In the genomic region with DNA sequence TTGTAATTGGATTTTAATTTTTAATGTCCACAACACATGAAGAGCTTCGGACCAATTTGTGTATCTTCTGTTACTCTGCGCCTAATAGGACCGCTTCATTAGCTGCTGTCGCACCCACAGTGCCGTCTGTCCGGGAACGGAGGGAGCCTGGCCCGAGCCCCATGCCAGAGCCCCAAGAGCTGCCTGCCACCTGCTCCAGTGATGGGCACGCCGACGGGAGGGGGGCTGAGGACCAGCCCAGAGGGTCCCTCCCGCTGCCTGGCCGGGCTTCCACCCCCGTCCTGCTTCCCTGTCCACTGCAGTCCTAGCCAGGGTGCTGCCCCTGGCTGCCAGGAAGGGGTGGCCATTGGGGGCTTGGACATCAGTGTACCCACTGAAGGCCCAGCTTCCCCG, we compare ENCODE assay signal across 2 cellular contexts.
TF ChIP-seq lines count a peak whose summit lies in the region.

No MANE protein-coding gene starts in this region.

TF ChIP-seq in H1, 55 proteins besides CTCF, POLR2A, EP300 and RAD21:
- TF ChIP-seq PHF8 (conservative IDR thresholded peaks at IDR 0.05; ENCODE audit: low read depth, low read length) (no peak), ASH2L (IDR thresholded peaks at IDR 0.05; ENCODE audit: low read length) (no peak), RBBP5 (IDR thresholded peaks at IDR 0.05; ENCODE audit: borderline replicate concordance, low read depth, low read length) (no peak), POLR2AphosphoS5 (IDR thresholded peaks at IDR 0.05; ENCODE audit: low read depth, low read length) (no peak), NRF1 (IDR thresholded peaks at IDR 0.05; ENCODE audit: low read depth, low read length) (no peak), SP2 (IDR thresholded peaks at IDR 0.05; ENCODE audit: low read length) (no peak), HDAC6 (IDR thresholded peaks at IDR 0.05; ENCODE audit: low read depth, low read length) (no peak), CBX8 (IDR thresholded peaks at IDR 0.05; ENCODE audit: borderline replicate concordance, low read depth, low read length) (no peak), SP1 (IDR thresholded peaks at IDR 0.05; ENCODE audit: low read depth, low read length) (no peak), EZH2 (IDR thresholded peaks at IDR 0.05; ENCODE audit: low read depth, low read length, severe bottlenecking) (no peak), ZNF274 (IDR thresholded peaks at IDR 0.05; ENCODE audit: borderline replicate concordance, extremely low read depth, low read length) (no peak), RXRA (IDR thresholded peaks at IDR 0.05; ENCODE audit: insufficient read depth, low read depth, low read length) (no peak), BCL11A (IDR thresholded peaks at IDR 0.05; ENCODE audit: low read depth in 2 of 2, low read length in 2 of 2) (no peak), EGR1 (IDR thresholded peaks at IDR 0.05; ENCODE audit: borderline replicate concordance, low read depth, low read length) (no peak), JUN (IDR thresholded peaks at IDR 0.05; ENCODE audit: low read depth, low read length) (no peak)
- TF ChIP-seq, protein P1, sequence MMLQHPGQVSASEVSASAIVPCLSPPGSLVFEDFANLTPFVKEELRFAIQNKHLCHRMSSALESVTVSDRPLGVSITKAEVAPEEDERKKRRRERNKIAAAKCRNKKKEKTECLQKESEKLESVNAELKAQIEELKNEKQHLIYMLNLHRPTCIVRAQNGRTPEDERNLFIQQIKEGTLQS (IDR thresholded peaks at IDR 0.05; ENCODE audit: insufficient read depth, low read depth, low read length): no peak
- TF ChIP-seq, protein P2, sequence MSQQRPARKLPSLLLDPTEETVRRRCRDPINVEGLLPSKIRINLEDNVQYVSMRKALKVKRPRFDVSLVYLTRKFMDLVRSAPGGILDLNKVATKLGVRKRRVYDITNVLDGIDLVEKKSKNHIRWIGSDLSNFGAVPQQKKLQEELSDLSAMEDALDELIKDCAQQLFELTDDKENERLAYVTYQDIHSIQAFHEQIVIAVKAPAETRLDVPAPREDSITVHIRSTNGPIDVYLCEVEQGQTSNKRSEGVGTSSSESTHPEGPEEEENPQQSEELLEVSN (IDR thresholded peaks at IDR 0.05): no peak
- TF ChIP-seq, protein P3, sequence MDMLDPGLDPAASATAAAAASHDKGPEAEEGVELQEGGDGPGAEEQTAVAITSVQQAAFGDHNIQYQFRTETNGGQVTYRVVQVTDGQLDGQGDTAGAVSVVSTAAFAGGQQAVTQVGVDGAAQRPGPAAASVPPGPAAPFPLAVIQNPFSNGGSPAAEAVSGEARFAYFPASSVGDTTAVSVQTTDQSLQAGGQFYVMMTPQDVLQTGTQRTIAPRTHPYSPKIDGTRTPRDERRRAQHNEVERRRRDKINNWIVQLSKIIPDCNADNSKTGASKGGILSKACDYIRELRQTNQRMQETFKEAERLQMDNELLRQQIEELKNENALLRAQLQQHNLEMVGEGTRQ (IDR thresholded peaks at IDR 0.05; ENCODE audit: low read length): no peak

TF ChIP-seq in WTC11, 78 proteins besides CTCF, POLR2A, EP300 and RAD21:
- TF ChIP-seq GTF2I (CRISPR knock-in tag; conservative IDR thresholded peaks at IDR 0.05) (no peak), FOXK1 (CRISPR knock-in tag; IDR thresholded peaks at IDR 0.05) (no peak), NFYB (CRISPR knock-in tag; conservative IDR thresholded peaks at IDR 0.05; ENCODE audit: low read depth) (no peak), NR2C2 (CRISPR knock-in tag; IDR thresholded peaks at IDR 0.05) (no peak), ELF4 (CRISPR knock-in tag; IDR thresholded peaks at IDR 0.05; ENCODE audit: low read depth) (no peak), HMGA2 (CRISPR knock-in tag; IDR thresholded peaks at IDR 0.05) (no peak), ATF1 (CRISPR knock-in tag; IDR thresholded peaks at IDR 0.05) (no peak), ESRRA (CRISPR knock-in tag; IDR thresholded peaks at IDR 0.05; ENCODE audit: borderline replicate concordance) (no peak), FOXP1 (CRISPR knock-in tag; IDR thresholded peaks at IDR 0.05; ENCODE audit: borderline replicate concordance) (no peak), OVOL2 (CRISPR knock-in tag; IDR thresholded peaks at IDR 0.05; ENCODE audit: borderline replicate concordance) (no peak)
- TF ChIP-seq, protein P4, sequence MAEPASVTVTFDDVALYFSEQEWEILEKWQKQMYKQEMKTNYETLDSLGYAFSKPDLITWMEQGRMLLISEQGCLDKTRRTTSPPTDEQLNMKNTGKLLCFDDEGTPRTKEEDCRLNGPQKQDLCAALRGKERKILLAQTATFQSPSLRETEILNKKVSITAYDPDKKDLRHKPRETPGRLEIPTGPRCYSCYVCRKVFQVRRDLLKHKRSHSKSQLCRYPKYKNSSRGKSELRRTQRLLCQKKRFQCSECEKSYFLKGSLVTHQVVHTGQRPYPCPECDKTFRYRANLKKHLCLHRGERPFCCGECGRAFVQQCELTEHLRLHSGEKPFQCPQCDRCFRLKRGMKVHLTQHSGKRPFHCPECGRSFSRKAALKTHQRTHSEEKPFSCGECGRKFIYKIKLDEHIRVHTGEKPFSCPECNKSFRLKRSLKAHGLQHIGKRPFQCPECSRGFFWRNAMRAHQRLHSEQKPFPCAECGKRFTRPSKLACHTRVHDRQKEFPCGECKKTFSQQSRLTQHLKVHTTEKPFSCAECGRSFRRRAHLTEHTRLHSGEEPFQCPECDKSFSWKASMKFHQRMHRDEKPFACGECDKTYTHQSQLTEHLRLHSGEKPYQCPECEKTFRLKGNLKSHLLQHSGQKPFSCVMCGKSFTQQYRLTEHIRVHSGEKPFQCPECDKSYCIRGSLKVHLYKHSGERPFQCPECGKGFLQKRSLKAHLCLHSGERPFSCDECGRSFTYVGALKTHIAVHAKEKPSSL (CRISPR knock-in tag; conservative IDR thresholded peaks at IDR 0.05): no peak
- TF ChIP-seq, protein P5, sequence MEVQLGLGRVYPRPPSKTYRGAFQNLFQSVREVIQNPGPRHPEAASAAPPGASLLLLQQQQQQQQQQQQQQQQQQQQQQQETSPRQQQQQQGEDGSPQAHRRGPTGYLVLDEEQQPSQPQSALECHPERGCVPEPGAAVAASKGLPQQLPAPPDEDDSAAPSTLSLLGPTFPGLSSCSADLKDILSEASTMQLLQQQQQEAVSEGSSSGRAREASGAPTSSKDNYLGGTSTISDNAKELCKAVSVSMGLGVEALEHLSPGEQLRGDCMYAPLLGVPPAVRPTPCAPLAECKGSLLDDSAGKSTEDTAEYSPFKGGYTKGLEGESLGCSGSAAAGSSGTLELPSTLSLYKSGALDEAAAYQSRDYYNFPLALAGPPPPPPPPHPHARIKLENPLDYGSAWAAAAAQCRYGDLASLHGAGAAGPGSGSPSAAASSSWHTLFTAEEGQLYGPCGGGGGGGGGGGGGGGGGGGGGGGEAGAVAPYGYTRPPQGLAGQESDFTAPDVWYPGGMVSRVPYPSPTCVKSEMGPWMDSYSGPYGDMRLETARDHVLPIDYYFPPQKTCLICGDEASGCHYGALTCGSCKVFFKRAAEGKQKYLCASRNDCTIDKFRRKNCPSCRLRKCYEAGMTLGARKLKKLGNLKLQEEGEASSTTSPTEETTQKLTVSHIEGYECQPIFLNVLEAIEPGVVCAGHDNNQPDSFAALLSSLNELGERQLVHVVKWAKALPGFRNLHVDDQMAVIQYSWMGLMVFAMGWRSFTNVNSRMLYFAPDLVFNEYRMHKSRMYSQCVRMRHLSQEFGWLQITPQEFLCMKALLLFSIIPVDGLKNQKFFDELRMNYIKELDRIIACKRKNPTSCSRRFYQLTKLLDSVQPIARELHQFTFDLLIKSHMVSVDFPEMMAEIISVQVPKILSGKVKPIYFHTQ (CRISPR knock-in tag; IDR thresholded peaks at IDR 0.05): no peak
- TF ChIP-seq, protein P6, sequence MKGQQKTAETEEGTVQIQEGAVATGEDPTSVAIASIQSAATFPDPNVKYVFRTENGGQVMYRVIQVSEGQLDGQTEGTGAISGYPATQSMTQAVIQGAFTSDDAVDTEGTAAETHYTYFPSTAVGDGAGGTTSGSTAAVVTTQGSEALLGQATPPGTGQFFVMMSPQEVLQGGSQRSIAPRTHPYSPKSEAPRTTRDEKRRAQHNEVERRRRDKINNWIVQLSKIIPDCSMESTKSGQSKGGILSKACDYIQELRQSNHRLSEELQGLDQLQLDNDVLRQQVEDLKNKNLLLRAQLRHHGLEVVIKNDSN (CRISPR knock-in tag; IDR thresholded peaks at IDR 0.05): no peak
- TF ChIP-seq, protein P7, sequence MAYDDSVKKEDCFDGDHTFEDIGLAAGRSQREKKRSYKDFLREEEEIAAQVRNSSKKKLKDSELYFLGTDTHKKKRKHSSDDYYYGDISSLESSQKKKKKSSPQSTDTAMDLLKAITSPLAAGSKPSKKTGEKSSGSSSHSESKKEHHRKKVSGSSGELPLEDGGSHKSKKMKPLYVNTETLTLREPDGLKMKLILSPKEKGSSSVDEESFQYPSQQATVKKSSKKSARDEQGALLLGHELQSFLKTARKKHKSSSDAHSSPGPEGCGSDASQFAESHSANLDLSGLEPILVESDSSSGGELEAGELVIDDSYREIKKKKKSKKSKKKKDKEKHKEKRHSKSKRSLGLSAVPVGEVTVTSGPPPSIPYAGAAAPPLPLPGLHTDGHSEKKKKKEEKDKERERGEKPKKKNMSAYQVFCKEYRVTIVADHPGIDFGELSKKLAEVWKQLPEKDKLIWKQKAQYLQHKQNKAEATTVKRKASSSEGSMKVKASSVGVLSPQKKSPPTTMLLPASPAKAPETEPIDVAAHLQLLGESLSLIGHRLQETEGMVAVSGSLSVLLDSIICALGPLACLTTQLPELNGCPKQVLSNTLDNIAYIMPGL (CRISPR knock-in tag; IDR thresholded peaks at IDR 0.05): no peak
- TF ChIP-seq, protein P8, sequence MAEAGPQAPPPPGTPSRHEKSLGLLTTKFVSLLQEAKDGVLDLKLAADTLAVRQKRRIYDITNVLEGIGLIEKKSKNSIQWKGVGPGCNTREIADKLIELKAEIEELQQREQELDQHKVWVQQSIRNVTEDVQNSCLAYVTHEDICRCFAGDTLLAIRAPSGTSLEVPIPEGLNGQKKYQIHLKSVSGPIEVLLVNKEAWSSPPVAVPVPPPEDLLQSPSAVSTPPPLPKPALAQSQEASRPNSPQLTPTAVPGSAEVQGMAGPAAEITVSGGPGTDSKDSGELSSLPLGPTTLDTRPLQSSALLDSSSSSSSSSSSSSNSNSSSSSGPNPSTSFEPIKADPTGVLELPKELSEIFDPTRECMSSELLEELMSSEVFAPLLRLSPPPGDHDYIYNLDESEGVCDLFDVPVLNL (CRISPR knock-in tag; IDR thresholded peaks at IDR 0.05; ENCODE audit: borderline replicate concordance, low read depth): no peak
- TF ChIP-seq, protein P9, sequence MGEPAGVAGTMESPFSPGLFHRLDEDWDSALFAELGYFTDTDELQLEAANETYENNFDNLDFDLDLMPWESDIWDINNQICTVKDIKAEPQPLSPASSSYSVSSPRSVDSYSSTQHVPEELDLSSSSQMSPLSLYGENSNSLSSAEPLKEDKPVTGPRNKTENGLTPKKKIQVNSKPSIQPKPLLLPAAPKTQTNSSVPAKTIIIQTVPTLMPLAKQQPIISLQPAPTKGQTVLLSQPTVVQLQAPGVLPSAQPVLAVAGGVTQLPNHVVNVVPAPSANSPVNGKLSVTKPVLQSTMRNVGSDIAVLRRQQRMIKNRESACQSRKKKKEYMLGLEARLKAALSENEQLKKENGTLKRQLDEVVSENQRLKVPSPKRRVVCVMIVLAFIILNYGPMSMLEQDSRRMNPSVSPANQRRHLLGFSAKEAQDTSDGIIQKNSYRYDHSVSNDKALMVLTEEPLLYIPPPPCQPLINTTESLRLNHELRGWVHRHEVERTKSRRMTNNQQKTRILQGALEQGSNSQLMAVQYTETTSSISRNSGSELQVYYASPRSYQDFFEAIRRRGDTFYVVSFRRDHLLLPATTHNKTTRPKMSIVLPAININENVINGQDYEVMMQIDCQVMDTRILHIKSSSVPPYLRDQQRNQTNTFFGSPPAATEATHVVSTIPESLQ (CRISPR knock-in tag; IDR thresholded peaks at IDR 0.05): no peak
- TF ChIP-seq, protein P10, sequence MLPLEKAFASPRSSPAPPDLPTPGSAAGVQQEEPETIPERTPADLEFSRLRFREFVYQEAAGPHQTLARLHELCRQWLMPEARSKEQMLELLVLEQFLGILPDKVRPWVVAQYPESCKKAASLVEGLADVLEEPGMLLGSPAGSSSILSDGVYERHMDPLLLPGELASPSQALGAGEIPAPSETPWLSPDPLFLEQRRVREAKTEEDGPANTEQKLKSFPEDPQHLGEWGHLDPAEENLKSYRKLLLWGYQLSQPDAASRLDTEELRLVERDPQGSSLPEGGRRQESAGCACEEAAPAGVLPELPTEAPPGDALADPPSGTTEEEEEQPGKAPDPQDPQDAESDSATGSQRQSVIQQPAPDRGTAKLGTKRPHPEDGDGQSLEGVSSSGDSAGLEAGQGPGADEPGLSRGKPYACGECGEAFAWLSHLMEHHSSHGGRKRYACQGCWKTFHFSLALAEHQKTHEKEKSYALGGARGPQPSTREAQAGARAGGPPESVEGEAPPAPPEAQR (CRISPR knock-in tag; IDR thresholded peaks at IDR 0.05): no peak
- TF ChIP-seq, protein P11, sequence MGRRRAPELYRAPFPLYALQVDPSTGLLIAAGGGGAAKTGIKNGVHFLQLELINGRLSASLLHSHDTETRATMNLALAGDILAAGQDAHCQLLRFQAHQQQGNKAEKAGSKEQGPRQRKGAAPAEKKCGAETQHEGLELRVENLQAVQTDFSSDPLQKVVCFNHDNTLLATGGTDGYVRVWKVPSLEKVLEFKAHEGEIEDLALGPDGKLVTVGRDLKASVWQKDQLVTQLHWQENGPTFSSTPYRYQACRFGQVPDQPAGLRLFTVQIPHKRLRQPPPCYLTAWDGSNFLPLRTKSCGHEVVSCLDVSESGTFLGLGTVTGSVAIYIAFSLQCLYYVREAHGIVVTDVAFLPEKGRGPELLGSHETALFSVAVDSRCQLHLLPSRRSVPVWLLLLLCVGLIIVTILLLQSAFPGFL (CRISPR knock-in tag; IDR thresholded peaks at IDR 0.05; ENCODE audit: borderline replicate concordance): no peak
